Comparison of ENCODE assay signal across 8 cellular contexts in genomic region chr5:83927140-83927733, GRCh38.
DNase-seq lines count a peak whose midpoint lies in the region; ATAC-seq, FAIRE-seq and TF ChIP-seq lines count a peak whose summit lies in the region.

No MANE protein-coding gene starts in this region.

- no peaks in the 10 kb centered on the region for H3K27me3 Mint-ChIP-seq in Calu3 (ENCODE audit: unreplicated experiment)

- intact Hi-C loops in Calu3 (cut with micrococcal nuclease; ENCODE audit: unreplicated experiment) = loop anchor here (1.0 to 10.0 kb wide), 3 partner anchors 205 to 1118 kb away; no protein-coding TSS in a partner anchor

- peaks cover 40% of the 10 kb centered on the region for H3K4me1 Mint-ChIP-seq in Calu3 (ENCODE audit: low read depth, unreplicated experiment)

- H3K36me3 ChIP-seq in SJSA1 (no peaks in the 10 kb centered on the region), bronchial epithelial cell (ENCODE audit: control insufficient read depth, insufficient read depth, low read length) (no peaks in the 10 kb centered on the region)

- ATAC-seq in GM18873 (IDR thresholded peaks at IDR 0.05; ENCODE audit: low FRiP score, unreplicated experiment) (peak; percentile 58), HG03520 (IDR thresholded peaks at IDR 0.05; ENCODE audit: unreplicated experiment) (peak; percentile 73)

- H3K27ac ChIP-seq in SJSA1 = peak overlapping the region; percentile 85; the same call in 1 of the 2 replicates

- peaks cover under 1% of the 10 kb centered on the region for H3K9me3 Mint-ChIP-seq in Calu3 (ENCODE audit: low read depth, unreplicated experiment)

- peaks cover 44% of the 10 kb centered on the region for H3K4me1 ChIP-seq in SJSA1 (replicated peaks)

- DNase-seq in Calu3 (peak; percentile 87), SJSA1 (ENCODE audit: low read depth in 1 of 2, low spot score in 2 of 2) (peak; percentile 42 to 51), bronchial epithelial cell (ENCODE audit: low read depth) (peak; percentile 46), left kidney (ENCODE audit: low read depth, low spot score) (peak; percentile 82), NCI-H128 (lab: John Stamatoyannopoulos, UW; ENCODE audit: unreplicated experiment) (no peak)
- DNase-seq in stimulated activated CD8-positive, alpha-beta memory T cell treated with anti-CD3 and anti-CD28 coated beads, Interleukin-4, amount 100 ng/mL, for 24 hours (ENCODE audit: low read depth) = peak; percentile 3

- H3K27ac Mint-ChIP-seq in Calu3 (ENCODE audit: unreplicated experiment) = no peak overlapping the region

- H3K4me3 ChIP-seq in SJSA1 (no peak overlapping the region), bronchial epithelial cell (ENCODE audit: low read depth, low read length) (no peak overlapping the region)

- CTCF ChIA-PET in Calu3 (lab: Charles Lee) = interaction anchor here (0.7 to 1.2 kb wide), 4 partner anchors 9 to 204 kb away, joined by 3 to 5 read pairs (median 4); no protein-coding TSS in a partner anchor

- no peaks in the 10 kb centered on the region for H3K27me3 ChIP-seq in SJSA1 (replicated peaks)
- no peaks in the 10 kb centered on the region for H3K27me3 ChIP-seq in bronchial epithelial cell (ENCODE audit: control insufficient read depth, insufficient read depth, low read length)

- H3K4me3 Mint-ChIP-seq in Calu3 (ENCODE audit: low read depth, unreplicated experiment) = no peak overlapping the region

- no peaks in the 10 kb centered on the region for H3K36me3 Mint-ChIP-seq in Calu3 (ENCODE audit: insufficient read depth, unreplicated experiment)

- TF ChIP-seq CTCF in Calu3 (IDR thresholded peaks at IDR 0.05; ENCODE audit: unreplicated experiment) = peak; percentile 93
- TF ChIP-seq CTCF in bronchial epithelial cell (IDR thresholded peaks at IDR 0.05; ENCODE audit: insufficient read depth, low read length, severe bottlenecking) = peak; percentile 80

- BruUV-seq in Calu3 (replicated peaks; lab: Mats Ljungman, UMichigan) = no TSS peak

- no peak for FAIRE-seq in bronchial epithelial cell (lab: Jason Lieb, UNC)

- H3K9me3 ChIP-seq in SJSA1 (replicated peaks) = no peaks in the 10 kb centered on the region; the same call in none of the 2 replicates
